ENCODE assay signal across 13 cellular contexts in genomic region chr5:78610163-78610583, GRCh38. TPM values are rescaled to one million over a fixed set of nuclear protein-coding genes. Genes with fewer than 3 reads are reported as not detected.
DNase-seq lines count a peak whose midpoint lies in the region; ATAC-seq and TF ChIP-seq lines count a peak whose summit lies in the region.
"Had no signal": no experiment of that assay in that cellular context is flagged by ENCODE, and none has a peak within 500 bp of the region (broad histone marks: within the 10 kb centered on the region; RNA-seq: fewer than 3 reads in every experiment).

No MANE protein-coding gene starts in this region.

- intact Hi-C loops in prostate gland (cut with DNase I) = no loop called here

- H3K4me3 ChIP-seq in prostate gland = no peak overlapping the region

- TF ChIP-seq CTCF in prostate gland (IDR thresholded peaks at IDR 0.05) = no peak

- peak overlapping the region; percentile 52 to 58 for H3K27ac ChIP-seq in prostate gland

- H3K4me1 ChIP-seq in prostate gland (replicated peaks) = no peaks in the 10 kb centered on the region

- ATAC-seq in HG03520 (IDR thresholded peaks at IDR 0.05; ENCODE audit: unreplicated experiment) (no peak), GM21737 (IDR thresholded peaks at IDR 0.05; ENCODE audit: unreplicated experiment) (no peak)
- ATAC-seq: activated CD8-positive, alpha-beta T cell treated with anti-CD3 and anti-CD28 coated beads for 36 hours; naive thymus-derived CD4-positive, alpha-beta T cell had no signal

- H3K36me3 ChIP-seq in prostate gland = no peaks in the 10 kb centered on the region

- TF ChIP-seq POLR2A in prostate gland (IDR thresholded peaks at IDR 0.05) = no peak

- H3K27me3 ChIP-seq in prostate gland (replicated peaks; ENCODE audit: insufficient read depth) = no peaks in the 10 kb centered on the region

- DNase-seq in Daoy (ENCODE audit: low read depth) (peak; percentile 84), T1000 (lab: John Stamatoyannopoulos, UW) (peak; percentile 21), glomerular visceral epithelial cell (ENCODE audit: extremely low spot score) (peak; percentile 53), prostate gland (ENCODE audit: low spot score) (no peak), COR-L47 (lab: John Stamatoyannopoulos, UW) (no peak), medulla oblongata (ENCODE audit: extremely low spot score) (no peak)
- DNase-seq: activated CD8-positive, alpha-beta T cell treated with anti-CD3 and anti-CD28 coated beads for 36 hours; CD4-positive, CD25-positive, alpha-beta regulatory T cell; effector CD4-positive, alpha-beta T cell; naive thymus-derived CD4-positive, alpha-beta T cell; T-helper 2 cell had no signal

- H3K9me3 ChIP-seq in prostate gland = no peaks in the 10 kb centered on the region

- 61% methylated on average over 7 of the region's 7 CpGs for whole genome bisulfite sequencing in prostate gland

RNA-seq across cellular contexts. Expression of gene LHFPL2, which starts 38.4 kb away (rescaled TPM):
- 22.9 and 33.9 TPM in 2 replicates for total RNA-seq in Daoy (2014; rRNA removed; shearing (Covaris generic))
- total RNA-seq in prostate gland = 10 to 100 TPM; 13.7 to 40.4 TPM

Comparison
In these comparisons a context has a peak if more than half of its experiments do, and no peak if none do; other contexts are left out.
1. DNase-seq: peak in Daoy (single experiment), T1000 (single experiment) and glomerular visceral epithelial cell (single experiment); none in prostate gland (single experiment), COR-L47 (single experiment) and medulla oblongata (single experiment).